ENCODE assay signal across 11 cellular contexts in the genomic region with DNA sequence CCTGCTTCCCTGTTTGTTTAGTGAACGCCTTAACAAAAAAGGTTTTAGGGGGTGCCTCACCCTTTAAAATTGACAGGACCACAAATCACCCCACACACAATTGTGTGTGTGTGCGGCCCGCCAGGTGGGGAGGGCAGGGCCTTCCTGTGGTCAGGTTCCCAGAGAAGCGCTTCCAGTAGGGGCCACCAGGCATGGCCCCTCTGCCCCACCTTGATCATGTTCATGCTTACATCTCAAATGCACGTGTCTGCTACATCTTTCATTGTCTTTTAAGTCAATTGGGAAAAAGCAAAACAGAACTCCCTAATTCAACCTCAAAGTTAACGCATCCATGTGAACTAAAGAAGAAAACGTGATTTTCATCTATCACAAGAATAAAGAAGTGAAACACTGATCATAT.
A peak's percentile ranks its signal among the peaks of the same experiment; 100 is the strongest.
DNase-seq lines count a peak whose midpoint lies in the region; ATAC-seq, FAIRE-seq and TF ChIP-seq lines count a peak whose summit lies in the region.
"Had no signal": no experiment of that assay in that cellular context is flagged by ENCODE, and none has a peak within 500 bp of the region (broad histone marks: within the 10 kb centered on the region; RNA-seq: fewer than 3 reads in every experiment).

No MANE protein-coding gene starts in this region.

- no peak for TF ChIP-seq CTCF in CD8-positive, alpha-beta T cell (IDR thresholded peaks at IDR 0.05)
- TF ChIP-seq CTCF in type B pancreatic cell (conservative IDR thresholded peaks at IDR 0.05) = no peak

- peaks cover 2% of the 10 kb centered on the region for H3K9me3 Mint-ChIP-seq in CD8-positive, alpha-beta T cell
- H3K9me3 Mint-ChIP-seq in T-cell (no peaks in the 10 kb centered on the region), type B pancreatic cell (no peaks in the 10 kb centered on the region)

- intact Hi-C loops in CD8-positive, alpha-beta T cell (cut with DNase I, micrococcal nuclease) = no loop called here

- H3K27ac Mint-ChIP-seq in CD8-positive, alpha-beta T cell = peak overlapping the region; percentile 88
- peak overlapping the region; percentile 79 to 85 for H3K27ac Mint-ChIP-seq in T-cell
- no peak overlapping the region for H3K27ac Mint-ChIP-seq in type B pancreatic cell

- H3K4me3 Mint-ChIP-seq in CD8-positive, alpha-beta T cell = peak overlapping the region; percentile 71
- H3K4me3 Mint-ChIP-seq in T-cell = peak overlapping the region; percentile 52 to 66 (median 63)
- no peak overlapping the region for H3K4me3 Mint-ChIP-seq in type B pancreatic cell

- H3K27me3 Mint-ChIP-seq in CD8-positive, alpha-beta T cell (ENCODE audit: low read depth) = no peaks in the 10 kb centered on the region
- H3K27me3 Mint-ChIP-seq in T-cell = no peaks in the 10 kb centered on the region
- H3K27me3 Mint-ChIP-seq in type B pancreatic cell = peaks cover 22% of the 10 kb centered on the region

- no peaks in the 10 kb centered on the region for H3K27me3 ChIP-seq in CD8-positive, alpha-beta T cell (ENCODE audit: insufficient read depth, low read length)

- no peaks in the 10 kb centered on the region for H3K36me3 Mint-ChIP-seq in CD8-positive, alpha-beta T cell
- H3K36me3 Mint-ChIP-seq in T-cell = no peaks in the 10 kb centered on the region
- no peaks in the 10 kb centered on the region for H3K36me3 Mint-ChIP-seq in type B pancreatic cell

- DNase-seq in CD8-positive, alpha-beta T cell = no peak
- DNase-seq in T-cell (no peak), type B pancreatic cell (ENCODE audit: extremely low spot score, unreplicated experiment) (no peak), DMS 273 (lab: John Stamatoyannopoulos, UW; ENCODE audit: unreplicated experiment) (no peak), GM19239 (ENCODE audit: insufficient read length, low spot score) (no peak), caudate nucleus (lab: John Stamatoyannopoulos, UW) (no peak)
- DNase-seq: NCI-H2227 treated with DMSO at 0.1 percent for 48 hours had no signal

- CTCF ChIA-PET in CD8-positive, alpha-beta T cell (lab: Charles Lee) = no interaction called here
- CTCF ChIA-PET in T-cell (lab: Charles Lee) = no interaction called here

- H3K4me1 ChIP-seq in CD8-positive, alpha-beta T cell (ENCODE audit: insufficient read depth, low read length) = peaks cover 28% of the 10 kb centered on the region
- H3K4me1 ChIP-seq: tibial artery had no signal

- ATAC-seq in CD8-positive, alpha-beta T cell = no peak
- ATAC-seq in GM19043 (IDR thresholded peaks at IDR 0.05; ENCODE audit: low read depth, unreplicated experiment) (peak; percentile 22), HG02970 (IDR thresholded peaks at IDR 0.05; ENCODE audit: low FRiP score, unreplicated experiment) (peak; percentile 24), T-cell (replicated peaks in 1 of 4) (no peak)

- POLR2A ChIA-PET in CD8-positive, alpha-beta T cell (lab: Charles Lee) = no interaction called here
- POLR2A ChIA-PET in T-cell (lab: Charles Lee) = no interaction called here

- H3K27ac ChIP-seq in CD8-positive, alpha-beta T cell (ENCODE audit: low read depth, low read length) = no peak overlapping the region
- no peak overlapping the region for H3K27ac ChIP-seq in caudate nucleus (ENCODE audit: low read depth, low read length)
- H3K27ac ChIP-seq: tibial artery had no signal

- H3K4me1 Mint-ChIP-seq in CD8-positive, alpha-beta T cell (ENCODE audit: low read depth) = peaks cover 26% of the 10 kb centered on the region
- peaks cover 23 to 48% (median 37%) of the 10 kb centered on the region in 3 donors for H3K4me1 Mint-ChIP-seq in T-cell
- H3K4me1 Mint-ChIP-seq in type B pancreatic cell (ENCODE audit: unreplicated experiment) = no peaks in the 10 kb centered on the region

- peak overlapping the region; percentile 31 for H3K4me3 ChIP-seq in CD8-positive, alpha-beta T cell (ENCODE audit: low read depth, low read length)
- H3K4me3 ChIP-seq: tibial artery had no signal

- no peaks in the 10 kb centered on the region for H3K9me3 ChIP-seq in CD8-positive, alpha-beta T cell (ENCODE audit: low read length)
- H3K9me3 ChIP-seq: tibial artery had no signal

- no peaks in the 10 kb centered on the region for H3K36me3 ChIP-seq in CD8-positive, alpha-beta T cell (ENCODE audit: insufficient read depth, low read length)
- H3K36me3 ChIP-seq: tibial artery had no signal

- no peak for FAIRE-seq in GM19239 (lab: Jason Lieb, UNC)
- FAIRE-seq: endometrium had no signal

Comparison
In these comparisons a context has a peak if more than half of its experiments do, and no peak if none do; other contexts are left out.
1. ATAC-seq: peak in GM19043 (single experiment) and HG02970 (single experiment); none in CD8-positive, alpha-beta T cell (single experiment) and T-cell (0 of 4).